Comparison of ENCODE assay signal across 8 cellular contexts in the genomic region with DNA sequence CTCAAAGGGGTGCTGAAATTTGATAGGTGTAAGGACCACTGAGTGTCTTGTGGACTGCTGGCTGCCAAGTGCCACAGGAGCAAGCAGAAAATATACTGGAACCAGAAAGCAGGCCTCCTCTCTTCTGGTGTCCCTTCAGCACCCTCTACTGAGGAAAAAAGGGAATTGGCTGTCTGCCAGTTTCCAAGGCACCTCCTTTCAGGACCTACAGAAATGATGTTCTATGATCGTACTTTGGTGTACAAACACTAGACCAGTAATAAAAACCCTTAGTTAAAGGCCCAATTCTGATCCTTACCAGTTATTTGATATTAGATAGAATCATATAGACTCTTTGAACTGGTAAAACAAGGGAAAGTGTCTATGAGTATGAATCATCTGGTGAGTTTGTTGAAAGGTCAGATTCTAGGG. TPM values are rescaled to one million over a fixed set of nuclear protein-coding genes. Genes with fewer than 3 reads are reported as not detected.
DNase-seq lines count a peak whose midpoint lies in the region; ATAC-seq and TF ChIP-seq lines count a peak whose summit lies in the region.

No MANE protein-coding gene starts in this region.

- ATAC-seq in IMR-90 (ENCODE audit: low read depth) (peak; percentile 82), gastroesophageal sphincter (peak; percentile 51), HG03442 (IDR thresholded peaks at IDR 0.05; ENCODE audit: unreplicated experiment) (no peak)

- no peak for TF ChIP-seq EP300 in gastroesophageal sphincter (IDR thresholded peaks at IDR 0.05)

- no peak overlapping the region for H2BK15ac ChIP-seq in IMR-90 (ENCODE audit: low read depth, low read length)

- no peak overlapping the region for H4K5ac ChIP-seq in IMR-90 (ENCODE audit: low read depth, low read length)

- dilution Hi-C loops in IMR-90 (cut with HindIII; ENCODE audit: low sequenced_read_pairs, unreplicated experiment) = no loop called here

- H3K27me3 ChIP-seq in DOHH2 (ENCODE audit: control insufficient read depth, low read length) (no peaks in the 10 kb centered on the region), IMR-90 (ENCODE audit: control insufficient read depth, insufficient read depth, low read length) (no peaks in the 10 kb centered on the region), NT2/D1 (ENCODE audit: insufficient read depth, insufficient read length) (no peaks in the 10 kb centered on the region), gastroesophageal sphincter (no peaks in the 10 kb centered on the region)

- H3K9me3 ChIP-seq in DOHH2 (ENCODE audit: control insufficient read depth, insufficient read depth, low read length) (no peaks in the 10 kb centered on the region), IMR-90 (ENCODE audit: control insufficient read depth, insufficient read depth, low read length) (no peaks in the 10 kb centered on the region), NT2/D1 (ENCODE audit: insufficient read depth, low read length) (no peaks in the 10 kb centered on the region), gastroesophageal sphincter (no peaks in the 10 kb centered on the region)

- H3K4me2 ChIP-seq in DOHH2 (ENCODE audit: low read length) (no peak overlapping the region), IMR-90 (ENCODE audit: low read depth, low read length) (no peak overlapping the region)

- no peak overlapping the region for H2AK9ac ChIP-seq in IMR-90 (replicated peaks; ENCODE audit: low read depth, low read length, poor library complexity)

- H4K91ac ChIP-seq in IMR-90 (ENCODE audit: insufficient read depth, low read depth, low read length) = no peak overlapping the region

- H3K4me3 ChIP-seq in DOHH2 (ENCODE audit: low read length) (no peak overlapping the region), IMR-90 (ENCODE audit: insufficient read depth, low read depth, low read length) (no peak overlapping the region), NT2/D1 (ENCODE audit: insufficient read length, low read depth) (no peak overlapping the region), gastroesophageal sphincter (no peak overlapping the region), coronary artery (no peak overlapping the region)

- CTCF ChIA-PET in IMR-90 (lab: Yijun Ruan, JAX) = interaction anchor here (0.7 kb wide), 1 partner anchor 565 kb away, joined by 3 read pairs; no protein-coding TSS in a partner anchor

- no peak overlapping the region for H2AK5ac ChIP-seq in IMR-90 (ENCODE audit: low read depth, low read length)

- POLR2A ChIA-PET in IMR-90 (lab: Charles Lee; ENCODE audit: unreplicated experiment) = no interaction called here

- H2AFZ ChIP-seq in IMR-90 (replicated peaks; ENCODE audit: low read length, poor library complexity) = no peak overlapping the region

- no peak overlapping the region for H4K8ac ChIP-seq in IMR-90 (ENCODE audit: low read depth in 2 of 2, low read length in 2 of 2)

- no peaks in the 10 kb centered on the region for H3K9me2 ChIP-seq in DOHH2 (replicated peaks; ENCODE audit: control insufficient read depth, low read length)

- in situ Hi-C loops in IMR-90 (cut with MboI; ENCODE audit: low sequenced_read_pairs) = loop anchor here (25.0 kb wide), 1 partner anchor 505 kb away; a partner anchor contains a TSS

- no peak overlapping the region for H3K14ac ChIP-seq in IMR-90 (replicated peaks; ENCODE audit: low read depth, low read length)

- H2BK120ac ChIP-seq in IMR-90 (ENCODE audit: low read depth, low read length) = no peak overlapping the region

- H2BK5ac ChIP-seq in IMR-90 (ENCODE audit: low read depth, low read length, poor library complexity, severe bottlenecking) = no peak overlapping the region

- peaks cover 18% of the 10 kb centered on the region for H3K36me3 Mint-ChIP-seq in osteocyte (ENCODE audit: unreplicated experiment)

- no peak overlapping the region for H3K27ac ChIP-seq in DOHH2 (ENCODE audit: low read depth, low read length)
- H3K27ac ChIP-seq in IMR-90 (ENCODE audit: insufficient read depth, low read length) = no peak overlapping the region
- no peak overlapping the region for H3K27ac ChIP-seq in gastroesophageal sphincter
- H3K27ac ChIP-seq in coronary artery = no peak overlapping the region

- H3K56ac ChIP-seq in IMR-90 (ENCODE audit: extremely low read depth, insufficient read depth, low read length) = no peak overlapping the region

- H3K9me3 Mint-ChIP-seq in osteocyte (ENCODE audit: unreplicated experiment) = no peaks in the 10 kb centered on the region

- peaks cover 20 to 57% of the 10 kb centered on the region in 2 experiments for H3K79me1 ChIP-seq in IMR-90 (ENCODE audit: low read depth in 1 of 2, low read length in 2 of 2)

- no peak overlapping the region for H3K18ac ChIP-seq in IMR-90 (ENCODE audit: low read depth, low read length)

- H3K4me3 Mint-ChIP-seq in osteocyte (ENCODE audit: unreplicated experiment) = no peak overlapping the region

- peak overlapping the region; percentile 46 for H3K27ac Mint-ChIP-seq in osteocyte (ENCODE audit: unreplicated experiment)

- TF ChIP-seq POLR2A in IMR-90 (IDR thresholded peaks at IDR 0.05; ENCODE audit: low read depth, low read length) (no peak), gastroesophageal sphincter (IDR thresholded peaks at IDR 0.05) (no peak)

- TF ChIP-seq CTCF in DOHH2 (IDR thresholded peaks at IDR 0.05; ENCODE audit: low read depth, low read length, poor library complexity, severe bottlenecking) (peak; percentile 57), IMR-90 (conservative IDR thresholded peaks at IDR 0.05; ENCODE audit: low read depth, low read length) (peak; percentile 52), gastroesophageal sphincter (IDR thresholded peaks at IDR 0.05) (peak in 3 of 4 experiments; percentile 46 to 58 (median 51)), osteocyte (IDR thresholded peaks at IDR 0.05) (peak; percentile 67), coronary artery (IDR thresholded peaks at IDR 0.05) (no peak)

- peaks cover 14% of the 10 kb centered on the region for H3K4me1 Mint-ChIP-seq in osteocyte (ENCODE audit: unreplicated experiment)

- H3K9ac ChIP-seq in IMR-90 (ENCODE audit: low read depth, low read length) = no peak overlapping the region
- H3K9ac ChIP-seq in NT2/D1 (ENCODE audit: insufficient read length, low read depth) = no peak overlapping the region

- no peaks in the 10 kb centered on the region; the same call in 1 of the 2 replicates for H3K9me1 ChIP-seq in IMR-90 (ENCODE audit: insufficient read depth, low read length)

- no CpG with 5 or more reads among the region's 1 CpG for WGBS in IMR-90 (ENCODE audit: extremely low coverage in 2 of 2, insufficient read length in 1 of 2), 2 experiments
- WGBS in gastroesophageal sphincter (ENCODE audit: low coverage in 1 of 2), 2 donors = 0 to 11% methylated on average over 1 of the region's 1 CpG

- peaks cover 11% of the 10 kb centered on the region for H3F3A ChIP-seq in DOHH2 (ENCODE audit: control insufficient read depth, insufficient read depth)

- peaks cover 35% of the 10 kb centered on the region for H3K79me2 ChIP-seq in DOHH2 (ENCODE audit: control insufficient read depth, low read length)

- peak; percentile 85 for DNase-seq in IMR-90
- DNase-seq in NT2/D1 (ENCODE audit: low read depth, low spot score) = peak; percentile 38
- DNase-seq in activated T-helper 1 cell treated with Interleukin-2 at 50 U/mL for 16 hours (ENCODE audit: low read depth) = peak; percentile 1
- peak; percentile 87 for DNase-seq in osteocyte (ENCODE audit: extremely low spot score, unreplicated experiment)
- DNase-seq in coronary artery (ENCODE audit: low spot score) = no peak

- BruUV-seq in IMR-90 (replicated peaks; lab: Mats Ljungman, UMichigan) = no TSS peak

- H3K4ac ChIP-seq in IMR-90 (ENCODE audit: low read depth, low read length) = no peak overlapping the region

- no peak overlapping the region for H2BK20ac ChIP-seq in IMR-90 (ENCODE audit: low read depth, low read length)

- H3K36me3 ChIP-seq in DOHH2 (ENCODE audit: control insufficient read depth, low read length) = peaks cover 22% of the 10 kb centered on the region
- H3K36me3 ChIP-seq in IMR-90 (ENCODE audit: control insufficient read depth, insufficient read depth, low read length) = peaks cover 11% of the 10 kb centered on the region
- H3K36me3 ChIP-seq in NT2/D1 (ENCODE audit: insufficient read depth, insufficient read length, low read length) = peaks cover 23% of the 10 kb centered on the region
- H3K36me3 ChIP-seq in gastroesophageal sphincter = peaks cover 0 to 28% of the 10 kb centered on the region in 2 donors

- H3K4me1 ChIP-seq in DOHH2 (ENCODE audit: control insufficient read depth, low read length) = 0 out of 2 replicates have a peak, but pooled peaks cover 5% of the 10 kb centered on the region
- H3K4me1 ChIP-seq in IMR-90 (ENCODE audit: control insufficient read depth, insufficient read depth, low read length) = peaks cover 2% of the 10 kb centered on the region; the same call in 1 of the 2 replicates
- no peaks in the 10 kb centered on the region for H3K4me1 ChIP-seq in NT2/D1 (ENCODE audit: insufficient read depth, insufficient read length)
- peaks cover 0 to 39% (median 0%) of the 10 kb centered on the region in 3 donors for H3K4me1 ChIP-seq in gastroesophageal sphincter

- 0 out of 2 replicates have a peak, but pooled peaks cover 4% of the 10 kb centered on the region for H4K20me1 ChIP-seq in DOHH2 (ENCODE audit: control insufficient read depth, insufficient read depth, low read depth, low read length)
- H4K20me1 ChIP-seq in IMR-90 (ENCODE audit: insufficient read depth, low read length) = peaks cover 26% of the 10 kb centered on the region; the same call in 1 of the 2 replicates

- TF ChIP-seq RAD21 in IMR-90 (IDR thresholded peaks at IDR 0.05; ENCODE audit: low read length) = peak; percentile 63

- H3K23ac ChIP-seq in IMR-90 (ENCODE audit: low read depth, low read length) = no peak overlapping the region

- no peaks in the 10 kb centered on the region for H3K27me3 Mint-ChIP-seq in osteocyte (ENCODE audit: unreplicated experiment)

- intact Hi-C loops in IMR-90 (cut with micrococcal nuclease) = no loop called here

TF ChIP-seq in IMR-90, 13 proteins besides CTCF, POLR2A, EP300 and RAD21:
- TF ChIP-seq NFE2L2 (IDR thresholded peaks at IDR 0.05; ENCODE audit: low read depth, low read length) = no peak
- TF ChIP-seq SMC3 (IDR thresholded peaks at IDR 0.05; ENCODE audit: low read depth, low read length) = peak; percentile 21; the same call in 1 of the 2 replicates
- no peak for TF ChIP-seq RFX5 (IDR thresholded peaks at IDR 0.05; ENCODE audit: low read depth, low read length)

RNA-seq across cellular contexts. Expression of a gene that starts 35.8 kb away (rescaled TPM):
- total RNA-seq in IMR-90 (2012; rRNA removed) = 13.9 and 27.1 TPM in 2 replicates
- polyA plus RNA-seq in IMR-90 (2012; rRNA removed) = 4.8 and 6.3 TPM in 2 replicates
- 3.1 and 3.9 TPM in 2 replicates for polyA plus RNA-seq in IMR-90 (2012; cell fraction: cytosol; rRNA removed)
- 4.9 and 7.7 TPM in 2 replicates for polyA plus RNA-seq in IMR-90 (2012; cell fraction: nucleus; rRNA removed; ENCODE audit: low replicate concordance)
- 10 to 100 TPM; 18.8 to 37.0 (median 34.5) TPM for total RNA-seq in gastroesophageal sphincter
- total RNA-seq in osteocyte = 35.7 and 43.4 TPM in 2 replicates

RNA-seq across cellular contexts. Expression of a gene that starts 41.8 kb away (rescaled TPM):
- total RNA-seq in IMR-90 (2012; rRNA removed) (15.8 and 16.1 TPM in 2 replicates), gastroesophageal sphincter (10 to 100 TPM; 10.1 to 17.3 (median 12.3) TPM), osteocyte (21.1 and 22.1 TPM in 2 replicates)
- 5.5 TPM in 2 replicates for polyA plus RNA-seq in IMR-90 (2012; rRNA removed)
- polyA plus RNA-seq in IMR-90 (2012; cell fraction: cytosol; rRNA removed) = 4.0 and 4.4 TPM in 2 replicates
- 2.7 and 6.1 TPM in 2 replicates for polyA plus RNA-seq in IMR-90 (2012; cell fraction: nucleus; rRNA removed; ENCODE audit: low replicate concordance)
